ENCODE assay signal across 8 cellular contexts in the genomic region with DNA sequence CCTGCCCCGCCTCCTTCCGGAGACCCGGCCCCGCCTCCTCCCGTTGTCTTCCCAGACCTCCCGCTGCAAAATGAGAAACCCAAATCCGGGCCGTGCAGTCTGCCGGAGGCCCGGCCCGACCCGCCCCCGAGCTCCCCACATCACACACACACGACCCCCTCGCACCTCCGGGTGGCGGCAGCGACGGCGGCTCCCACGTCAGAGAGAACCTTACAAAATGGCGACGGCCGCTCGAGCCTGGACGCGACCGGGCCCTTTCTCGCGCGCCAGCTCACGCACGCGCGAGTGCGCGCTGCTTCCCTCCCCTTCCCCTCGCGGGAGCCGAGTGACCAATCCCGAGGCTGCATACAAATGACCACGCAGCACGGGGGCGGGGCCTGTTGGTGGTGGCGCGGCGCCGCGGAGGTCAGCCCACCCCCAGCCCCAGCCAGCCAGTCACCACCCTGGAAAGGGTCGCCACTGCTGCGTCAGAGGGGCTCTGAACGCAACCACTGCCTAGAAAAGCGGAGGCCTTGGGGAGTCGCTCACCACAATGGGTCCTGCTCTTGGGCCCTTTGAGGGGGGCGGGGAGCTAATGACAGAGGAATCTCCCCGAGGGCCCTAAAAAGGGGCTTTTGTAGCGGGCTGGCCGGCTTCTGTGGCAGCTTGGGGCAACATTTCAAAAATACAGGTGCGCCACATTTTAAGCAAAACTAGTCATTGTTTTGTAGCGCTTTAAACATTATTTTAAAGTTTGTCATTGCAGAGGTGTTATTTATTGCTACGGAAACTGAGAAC. TPM values are rescaled to one million over a fixed set of nuclear protein-coding genes. Genes with fewer than 3 reads are reported as not detected.
A peak's percentile ranks its signal among the peaks of the same experiment; 100 is the strongest.
DNase-seq lines count a peak whose midpoint lies in the region; ATAC-seq, FAIRE-seq and TF ChIP-seq lines count a peak whose summit lies in the region.

A gene with protein sequence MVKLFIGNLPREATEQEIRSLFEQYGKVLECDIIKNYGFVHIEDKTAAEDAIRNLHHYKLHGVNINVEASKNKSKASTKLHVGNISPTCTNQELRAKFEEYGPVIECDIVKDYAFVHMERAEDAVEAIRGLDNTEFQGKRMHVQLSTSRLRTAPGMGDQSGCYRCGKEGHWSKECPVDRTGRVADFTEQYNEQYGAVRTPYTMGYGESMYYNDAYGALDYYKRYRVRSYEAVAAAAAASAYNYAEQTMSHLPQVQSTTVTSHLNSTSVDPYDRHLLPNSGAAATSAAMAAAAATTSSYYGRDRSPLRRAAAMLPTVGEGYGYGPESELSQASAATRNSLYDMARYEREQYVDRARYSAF (minus strand): TSS at position 289 of the 777 bp plus-strand sequence. CDS start 808 bp downstream, outside the sequence.

- TF ChIP-seq CTCF in right atrium auricular region (IDR thresholded peaks at IDR 0.05) (no peak), psoas muscle (IDR thresholded peaks at IDR 0.05) (no peak)

- H3K27me3 ChIP-seq in right atrium auricular region (no peaks in the 10 kb centered on the region), psoas muscle (ENCODE audit: insufficient read depth in 3 of 3, low read length in 2 of 3) (no peaks in the 10 kb centered on the region)

- H3K36me3 ChIP-seq in right atrium auricular region (no peaks in the 10 kb centered on the region), psoas muscle (ENCODE audit: insufficient read depth in 1 of 2, low read depth in 1 of 2) (peaks cover 0 to 16% of the 10 kb centered on the region in 2 donors)

- H3K4me1 ChIP-seq in right atrium auricular region, result peaks cover 0 to 19% of the 10 kb centered on the region in 2 donors
- H3K4me1 ChIP-seq in psoas muscle, result peaks cover 30% of the 10 kb centered on the region

- 0 to 1% (median 1%) methylated on average over 44 to 61 of the region's 61 CpGs for WGBS in psoas muscle, 3 donors

- no peak for FAIRE-seq in urothelium cell line (lab: Jason Lieb, UNC)

- H3K4me3 ChIP-seq in right atrium auricular region (peak within 1 kb of the TSS; percentile 65 to 71), psoas muscle (peak within 1 kb of the TSS; percentile 86)

- intact Hi-C loops in T-helper 2 cell treated with Interferon-gamma antibody and Interleukin-4, amounts not matched to agents 100 ng/mL and 5 ng/mL, for 36 hours (cut with micrococcal nuclease), result loop anchor here (1.0 to 5.0 kb wide), 8 partner anchors 39 to 269 kb away; a partner anchor contains a TSS
- intact Hi-C loops in psoas muscle (cut with DNase I), result loop anchor here (1.0 to 5.0 kb wide), 6 partner anchors 35 to 269 kb away; a partner anchor contains a TSS

- DNase-seq in NCI-H1930 (lab: John Stamatoyannopoulos, UW), result peak; percentile 95
- peak; percentile 98 for DNase-seq in right atrium auricular region (ENCODE audit: low spot score)
- peak; percentile 98 to 99 for DNase-seq in psoas muscle
- peak; percentile 97 for DNase-seq in urothelium cell line (ENCODE audit: low spot score)

- peak; percentile 83 for TF ChIP-seq POLR2A in GM18505 (IDR thresholded peaks at IDR 0.05; ENCODE audit: borderline replicate concordance, extremely low read depth, insufficient read depth, insufficient read length)

- ATAC-seq in GM18505 (IDR thresholded peaks at IDR 0.05; ENCODE audit: unreplicated experiment) (peak; percentile 87), HG02973 (IDR thresholded peaks at IDR 0.05; ENCODE audit: unreplicated experiment) (peak; percentile 85), psoas muscle (peak; percentile 96 to 98 (median 96))

- H3K9me3 ChIP-seq in right atrium auricular region (no peaks in the 10 kb centered on the region), psoas muscle (no peaks in the 10 kb centered on the region)

- H3K27ac ChIP-seq in angular gyrus (ENCODE audit: low read depth, low read length) (peak within 1 kb of the TSS; percentile 95), right atrium auricular region (peak within 1 kb of the TSS; percentile 90 to 93), psoas muscle (peak within 1 kb of the TSS; percentile 93)

RNA-seq across cellular contexts. Expression of the gene that starts here (rescaled TPM):
- 20.2 and 20.5 TPM in 2 replicates for total RNA-seq in T-helper 2 cell treated with Interferon-gamma antibody and Interleukin-4, amounts not matched to agents 100 ng/mL and 5 ng/mL, for 36 hours
- 1 to 10 TPM; 9.0 to 9.7 TPM for total RNA-seq in right atrium auricular region
- 10 to 100 TPM in 2 of 4 donors, 1 to 10 TPM in 2; 3.6 to 11.0 (median 8.2) TPM for total RNA-seq in psoas muscle
- 10 to 100 TPM in 1 of 3 donors, 1 to 10 TPM in 2; 8.9 to 12.8 (median 10.0) TPM for polyA plus RNA-seq in psoas muscle

Comparison
In these comparisons a context has a peak if more than half of its experiments do, and no peak if none do; other contexts are left out.
1. Peak in every context shown above with its lines: DNase-seq, ATAC-seq, H3K4me3 ChIP-seq and H3K27ac ChIP-seq.